ENCODE assay signal across 22 cellular contexts in genomic region chrX:136431625-136432024, GRCh38. TPM values are rescaled to one million over a fixed set of nuclear protein-coding genes. Genes with fewer than 3 reads are reported as not detected.
"Had no signal": no experiment of that assay in that cellular context is flagged by ENCODE, and none has a peak within 500 bp of the region (broad histone marks: within the 10 kb centered on the region; RNA-seq: fewer than 3 reads in every experiment).

No MANE protein-coding gene starts in this region.

- ATAC-seq: HepG2, Panc1, PC-3 had no signal

- DNase-seq: IMR-90, Karpas-422, KG1, NCI-H1092, NCI-H1436, NCI-H187, NCI-H2029, NCI-H2081 treated with DMSO at 0.1 percent for 48 hours, NCI-H2171, NCI-H226, NCI-H446, NCI-H510A, NCI-H524 treated with DMSO at 0.1 percent for 48 hours, NCI-H69, NCI-H774, PC-3, SHP77, SK-N-SH had no signal

RNA-seq across cellular contexts. Expression of gene BRS3, which starts 56.1 kb away (rescaled TPM):
- total RNA-seq: HepG2, HT1080, IMR-90, PC-3, SK-MEL-5 had no signal
